In genomic region chr10:29668628-29669027, GRCh38 we compare ENCODE assay signal across 1 cellular context.
TF ChIP-seq lines count a peak whose summit lies in the region.

No MANE protein-coding gene starts in this region.

TF ChIP-seq in IMR-90, 13 proteins besides CTCF, POLR2A, EP300 and RAD21 (continued from another document):
- TF ChIP-seq CEBPB (IDR thresholded peaks at IDR 0.05; ENCODE audit: low read depth, low read length): no peak
- no peak for TF ChIP-seq USF2 (IDR thresholded peaks at IDR 0.05; ENCODE audit: low read depth, low read length)
- no peak for TF ChIP-seq CHD1 (IDR thresholded peaks at IDR 0.05; ENCODE audit: low read depth, low read length)
